Comparison of ENCODE assay signal across 32 cellular contexts in genomic region chr4:152858934-152859333, GRCh38.
"Had no signal": no experiment of that assay in that cellular context is flagged by ENCODE, and none has a peak within 500 bp of the region (broad histone marks: within the 10 kb centered on the region; RNA-seq: fewer than 3 reads in every experiment).

No MANE protein-coding gene starts in this region.

- DNase-seq: activated CD4-positive, alpha-beta T cell treated with anti-CD3 and anti-CD28 coated beads for 1 hour; activated CD4-positive, alpha-beta T cell treated with anti-CD3 and anti-CD28 coated beads for 4 hours; activated CD4-positive, alpha-beta T cell treated with anti-CD3 and anti-CD28 coated beads, Interleukin-2, amount 10 ng/mL, durations not matched to agents 7 days and 5 days; activated CD4-positive, alpha-beta T cell treated with anti-CD3 and anti-CD28 coated beads, Interleukin-2, amount 50 U/mL, for 48 hours; activated CD8-positive, alpha-beta memory T cell treated with anti-CD3 and anti-CD28 coated beads for 24 hours; activated CD8-positive, alpha-beta T cell treated with anti-CD3 and anti-CD28 coated beads for 36 hours; activated effector memory CD4-positive, alpha-beta T cell treated with anti-CD3 and anti-CD28 coated beads, Interleukin-2, amount 50 U/mL, for 16 hours; activated naive CD4-positive, alpha-beta T cell treated with anti-CD3 and anti-CD28 coated beads for 36 hours; activated naive CD8-positive, alpha-beta T cell treated with anti-CD3 and anti-CD28 coated beads for 36 hours; activated naive CD8-positive, alpha-beta T cell treated with anti-CD3 and anti-CD28 coated beads, Interleukin-2, amount 50 U/mL, for 24 hours; activated T-cell treated with anti-CD3 and anti-CD28 coated beads, Interleukin-2, amount 50 U/mL, for 4 hours; adrenal gland; amygdala; aorta; body of pancreas; caudate nucleus; cortex of kidney; dermis blood vessel endothelial cell; effector CD4-positive, alpha-beta T cell; effector memory CD8-positive, alpha-beta T cell; foreskin fibroblast; head of caudate nucleus; T-helper 1 cell; T-helper 17 cell; T1000 had no signal

- H3K4me3 ChIP-seq: adrenal gland, body of pancreas had no signal

- FAIRE-seq: colon, endothelial cell of umbilical vein, frontal cortex had no signal

- H3K27me3 Mint-ChIP-seq: activated CD4-positive, alpha-beta T cell treated with anti-CD3 and anti-CD28 coated beads, Interleukin-2, amount 10 ng/mL, durations not matched to agents 7 days and 5 days; activated CD8-positive, alpha-beta T cell treated with anti-CD3 and anti-CD28 coated beads for 36 hours; activated naive CD4-positive, alpha-beta T cell treated with anti-CD3 and anti-CD28 coated beads, Interleukin-2, amount 50 U/mL, for 24 hours; activated naive CD8-positive, alpha-beta T cell treated with anti-CD3 and anti-CD28 coated beads for 36 hours; activated naive CD8-positive, alpha-beta T cell treated with anti-CD3 and anti-CD28 coated beads, Interleukin-2, amount 50 U/mL, for 24 hours; effector memory CD8-positive, alpha-beta T cell; T-helper 17 cell had no signal

- H3K9me3 Mint-ChIP-seq: activated naive CD8-positive, alpha-beta T cell treated with anti-CD3 and anti-CD28 coated beads, Interleukin-2, amount 50 U/mL, for 24 hours had no signal

- H3K27me3 ChIP-seq: adrenal gland, body of pancreas had no signal

- H3K36me3 ChIP-seq: adrenal gland had no signal

- H3K4me3 Mint-ChIP-seq: activated CD4-positive, alpha-beta T cell treated with anti-CD3 and anti-CD28 coated beads, Interleukin-2, amount 10 ng/mL, durations not matched to agents 7 days and 5 days; activated CD8-positive, alpha-beta T cell treated with anti-CD3 and anti-CD28 coated beads for 36 hours; activated naive CD4-positive, alpha-beta T cell treated with anti-CD3 and anti-CD28 coated beads for 36 hours; activated naive CD4-positive, alpha-beta T cell treated with anti-CD3 and anti-CD28 coated beads, Interleukin-2, amount 50 U/mL, for 24 hours; activated naive CD8-positive, alpha-beta T cell treated with anti-CD3 and anti-CD28 coated beads for 36 hours; activated naive CD8-positive, alpha-beta T cell treated with anti-CD3 and anti-CD28 coated beads, Interleukin-2, amount 50 U/mL, for 24 hours; activated T-cell treated with anti-CD3 and anti-CD28 coated beads, Interleukin-2, amount 50 U/mL, for 4 hours; effector memory CD8-positive, alpha-beta T cell; T-helper 17 cell; T-helper 2 cell treated with Interferon-gamma antibody and Interleukin-4, amounts not matched to agents 5 μg/mL and 100 μg/mL, for 36 hours had no signal

- ATAC-seq: activated CD8-positive, alpha-beta T cell treated with anti-CD3 and anti-CD28 coated beads for 36 hours; activated naive CD8-positive, alpha-beta T cell treated with anti-CD3 and anti-CD28 coated beads, Interleukin-2, amount 50 U/mL, for 24 hours; activated T-cell treated with anti-CD3 and anti-CD28 coated beads, Interleukin-2, amount 50 U/mL, for 4 hours; body of pancreas; effector memory CD8-positive, alpha-beta T cell; esophagus mucosa; T-helper 17 cell had no signal

- H3K27ac ChIP-seq: adrenal gland, body of pancreas had no signal

- H3K4me1 Mint-ChIP-seq: activated CD4-positive, alpha-beta T cell treated with anti-CD3 and anti-CD28 coated beads, Interleukin-2, amount 10 ng/mL, durations not matched to agents 7 days and 5 days; activated naive CD4-positive, alpha-beta T cell treated with anti-CD3 and anti-CD28 coated beads, Interleukin-2, amount 50 U/mL, for 24 hours; activated naive CD8-positive, alpha-beta T cell treated with anti-CD3 and anti-CD28 coated beads for 36 hours; activated naive CD8-positive, alpha-beta T cell treated with anti-CD3 and anti-CD28 coated beads, Interleukin-2, amount 50 U/mL, for 24 hours; T-helper 17 cell had no signal

- H3K27ac Mint-ChIP-seq: activated CD4-positive, alpha-beta T cell treated with anti-CD3 and anti-CD28 coated beads, Interleukin-2, amount 10 ng/mL, durations not matched to agents 7 days and 5 days; activated CD8-positive, alpha-beta T cell treated with anti-CD3 and anti-CD28 coated beads for 36 hours; activated naive CD4-positive, alpha-beta T cell treated with anti-CD3 and anti-CD28 coated beads for 36 hours; activated naive CD4-positive, alpha-beta T cell treated with anti-CD3 and anti-CD28 coated beads, Interleukin-2, amount 50 U/mL, for 24 hours; activated naive CD8-positive, alpha-beta T cell treated with anti-CD3 and anti-CD28 coated beads for 36 hours; activated naive CD8-positive, alpha-beta T cell treated with anti-CD3 and anti-CD28 coated beads, Interleukin-2, amount 50 U/mL, for 24 hours; activated T-helper 2 cell treated with anti-CD3 and anti-CD28 coated beads, Interferon-gamma antibody, Interleukin-2, Interleukin-4, amounts not matched to agents 10 μg/mL and 5 μg/mL and 100 μg/mL, durations not matched to agents 14 hours and 24 hours and 36 hours; effector memory CD8-positive, alpha-beta T cell; T-helper 17 cell; T-helper 2 cell treated with Interferon-gamma antibody and Interleukin-4, amounts not matched to agents 5 μg/mL and 100 μg/mL, for 36 hours had no signal

- H3K4me1 ChIP-seq: body of pancreas had no signal
